In genomic region chr5:136191304-136192014, GRCh38 we compare ENCODE assay signal across 10 cellular contexts. TPM values are rescaled to one million over a fixed set of nuclear protein-coding genes. Genes with fewer than 3 reads are reported as not detected.
DNase-seq lines count a peak whose midpoint lies in the region; ATAC-seq, FAIRE-seq and TF ChIP-seq lines count a peak whose summit lies in the region.
"Had no signal": no experiment of that assay in that cellular context is flagged by ENCODE, and none has a peak within 500 bp of the region (broad histone marks: within the 10 kb centered on the region; RNA-seq: fewer than 3 reads in every experiment).

No MANE protein-coding gene starts in this region.

- ATAC-seq in stimulated activated naive CD8-positive, alpha-beta T cell treated with anti-CD3 and anti-CD28 coated beads, Interleukin-15, Interleukin-2, amounts not matched to agents 100 U/mL and 50 U/mL, for 24 hours, result no peak
- ATAC-seq: activated CD8-positive, alpha-beta memory T cell treated with anti-CD3 and anti-CD28 coated beads, Interleukin-2, amount 10 ng/mL, durations not matched to agents 7 days and 5 days had no signal

- 31% methylated on average over 28 of the region's 44 CpGs for WGBS in suprapubic skin

- peaks cover 15% of the 10 kb centered on the region for H3K36me3 ChIP-seq in suprapubic skin

- DNase-seq in NOMO-1 treated with DMSO at 0.1 percent for 48 hours (lab: John Stamatoyannopoulos, UW; ENCODE audit: unreplicated experiment), result peak; percentile 14
- no peak for DNase-seq in NOMO-1 treated with dmso at 0.1 percent for 144 hours (lab: John Stamatoyannopoulos, UW; ENCODE audit: unreplicated experiment)
- DNase-seq in chondrocyte (ENCODE audit: low spot score), result no peak
- peak; percentile 66 for DNase-seq in left kidney (ENCODE audit: low read depth, low spot score)
- DNase-seq in suprapubic skin (ENCODE audit: low spot score in 2 of 2), result no peak
- no peak for DNase-seq in GM19239 (ENCODE audit: insufficient read length, low spot score)
- no peak for DNase-seq in stimulated activated naive CD8-positive, alpha-beta T cell treated with anti-CD3 and anti-CD28 coated beads, Interleukin-15, Interleukin-2, amounts not matched to agents 100 U/mL and 50 U/mL, for 24 hours
- DNase-seq in RCC 7860 (ENCODE audit: low spot score), result no peak
- DNase-seq: activated CD8-positive, alpha-beta memory T cell treated with anti-CD3 and anti-CD28 coated beads, Interleukin-2, amount 10 ng/mL, durations not matched to agents 7 days and 5 days; C1 segment of cervical spinal cord had no signal

- no peak overlapping the region for H3K27ac ChIP-seq in suprapubic skin

- H3K4me3 Mint-ChIP-seq in chondrocyte (ENCODE audit: unreplicated experiment), result peak overlapping the region; percentile 73
- H3K4me3 Mint-ChIP-seq: activated CD8-positive, alpha-beta memory T cell treated with anti-CD3 and anti-CD28 coated beads, Interleukin-2, amount 10 ng/mL, durations not matched to agents 7 days and 5 days had no signal

- H3K27ac Mint-ChIP-seq in chondrocyte (ENCODE audit: unreplicated experiment), result peak overlapping the region; percentile 41
- H3K27ac Mint-ChIP-seq: activated CD8-positive, alpha-beta memory T cell treated with anti-CD3 and anti-CD28 coated beads, Interleukin-2, amount 10 ng/mL, durations not matched to agents 7 days and 5 days had no signal

- H3K4me1 ChIP-seq in suprapubic skin, result peaks cover 27% of the 10 kb centered on the region

- H3K4me3 ChIP-seq in suprapubic skin, result peak overlapping the region; percentile 51

- H3K9me3 Mint-ChIP-seq in chondrocyte (ENCODE audit: low read depth), result no peaks in the 10 kb centered on the region

- no peak for TF ChIP-seq EP300 in suprapubic skin (IDR thresholded peaks at IDR 0.05)

- peaks cover 15% of the 10 kb centered on the region for H3K4me1 Mint-ChIP-seq in chondrocyte (ENCODE audit: low read depth)
- H3K4me1 Mint-ChIP-seq: activated CD8-positive, alpha-beta memory T cell treated with anti-CD3 and anti-CD28 coated beads, Interleukin-2, amount 10 ng/mL, durations not matched to agents 7 days and 5 days had no signal

- H3K9me3 ChIP-seq in suprapubic skin, result no peaks in the 10 kb centered on the region

- no peak for TF ChIP-seq POLR2A in suprapubic skin (IDR thresholded peaks at IDR 0.05)

- H3K27me3 ChIP-seq in suprapubic skin, result peaks cover 31% of the 10 kb centered on the region

- peaks cover 27% of the 10 kb centered on the region for H3K36me3 Mint-ChIP-seq in chondrocyte (ENCODE audit: low read depth)

- no peak for TF ChIP-seq CTCF in chondrocyte (IDR thresholded peaks at IDR 0.05)
- TF ChIP-seq CTCF in suprapubic skin (IDR thresholded peaks at IDR 0.05), result no peak

- H3K27me3 Mint-ChIP-seq in chondrocyte (ENCODE audit: low read depth), result peaks cover 9% of the 10 kb centered on the region

- FAIRE-seq in GM19239 (lab: Jason Lieb, UNC) (no peak), RCC 7860 (lab: Jason Lieb, UNC) (no peak)

RNA-seq across cellular contexts. Expression of gene SMIM32, which starts 1.5 kb away (rescaled TPM):
- total RNA-seq in chondrocyte (not detected in 3 replicates), suprapubic skin (not detected)
- total RNA-seq: activated CD8-positive, alpha-beta memory T cell treated with anti-CD3 and anti-CD28 coated beads, Interleukin-2, amount 10 ng/mL, durations not matched to agents 7 days and 5 days had no signal

RNA-seq across cellular contexts. Expression of gene SMAD5, which starts 58.8 kb away (rescaled TPM):
- 51.7 to 62.3 TPM (median 55.3 TPM) in 3 replicates for total RNA-seq in chondrocyte
- 100 to 1,000 TPM in 1 of 4 donors, 10 to 100 TPM in 3; 63.3 to 119 (median 74.9) TPM for total RNA-seq in suprapubic skin

Comparison
In these comparisons a context has a peak if more than half of its experiments do, and no peak if none do; other contexts are left out.
1. DNase-seq: peak in NOMO-1 treated with DMSO at 0.1 percent for 48 hours (single experiment) and left kidney (single experiment); none in NOMO-1 treated with dmso at 0.1 percent for 144 hours (single experiment), chondrocyte (single experiment), suprapubic skin (0 of 2), GM19239 (single experiment), stimulated activated naive CD8-positive, alpha-beta T cell treated with anti-CD3 and anti-CD28 coated beads, Interleukin-15, Interleukin-2, amounts not matched to agents 100 U/mL and 50 U/mL, for 24 hours (single experiment) and RCC 7860 (single experiment).